Comparison of ENCODE assay signal across 20 cellular contexts in genomic region chr7:55486172-55486550, GRCh38.
"Had no signal": no experiment of that assay in that cellular context is flagged by ENCODE, and none has a peak within 500 bp of the region (broad histone marks: within the 10 kb centered on the region; RNA-seq: fewer than 3 reads in every experiment).

No MANE protein-coding gene starts in this region.

- ATAC-seq: activated CD8-positive, alpha-beta T cell treated with anti-CD3 and anti-CD28 coated beads, Interleukin-2, amount 10 ng/mL, durations not matched to agents 7 days and 5 days; activated T-helper 17 cell treated with anti-CD3 and anti-CD28 coated beads, Interleukin-2, amount 50 U/mL, for 72 hours; effector memory CD8-positive, alpha-beta T cell; esophagus mucosa; gastrocnemius medialis; left ventricle myocardium superior; right cardiac atrium; stimulated activated naive CD8-positive, alpha-beta T cell treated with anti-CD3 and anti-CD28 coated beads, Interleukin-15, amount 100 ng/mL, for 72 hours had no signal

- H3K4me3 Mint-ChIP-seq: activated CD8-positive, alpha-beta T cell treated with anti-CD3 and anti-CD28 coated beads, Interleukin-2, amount 10 ng/mL, durations not matched to agents 7 days and 5 days; activated T-helper 17 cell treated with anti-CD3 and anti-CD28 coated beads, Interleukin-2, amount 50 U/mL, for 72 hours; effector memory CD8-positive, alpha-beta T cell; stimulated activated naive CD8-positive, alpha-beta T cell treated with anti-CD3 and anti-CD28 coated beads, Interleukin-15, amount 100 ng/mL, for 72 hours had no signal

- H3K27ac Mint-ChIP-seq: activated CD8-positive, alpha-beta T cell treated with anti-CD3 and anti-CD28 coated beads, Interleukin-2, amount 10 ng/mL, durations not matched to agents 7 days and 5 days; stimulated activated naive CD8-positive, alpha-beta T cell treated with anti-CD3 and anti-CD28 coated beads, Interleukin-15, amount 100 ng/mL, for 72 hours had no signal

- H3K9me3 ChIP-seq: colonic mucosa, gastrocnemius medialis, tibial artery had no signal

- H3K4me3 ChIP-seq: colonic mucosa, dorsolateral prefrontal cortex, gastrocnemius medialis, tibial artery had no signal

- H3K27ac ChIP-seq: colonic mucosa, dorsolateral prefrontal cortex, gastrocnemius medialis, parathyroid adenoma, tibial artery, VCaP had no signal

- H3K9me3 Mint-ChIP-seq: activated T-helper 17 cell treated with anti-CD3 and anti-CD28 coated beads, Interleukin-2, amount 50 U/mL, for 72 hours; effector memory CD8-positive, alpha-beta T cell; stimulated activated naive CD8-positive, alpha-beta T cell treated with anti-CD3 and anti-CD28 coated beads, Interleukin-15, amount 100 ng/mL, for 72 hours had no signal

- DNase-seq: activated CD8-positive, alpha-beta T cell treated with anti-CD3 and anti-CD28 coated beads, Interleukin-2, amount 10 ng/mL, durations not matched to agents 7 days and 5 days; activated T-cell treated with anti-CD3 and anti-CD28 coated beads, Interleukin-2, amount 50 U/mL, for 1 hour; amygdala; colonic mucosa; dorsolateral prefrontal cortex; effector memory CD8-positive, alpha-beta T cell; gastrocnemius medialis; hippocampal formation; left ventricle myocardium superior; nucleus accumbens; right cardiac atrium; stimulated activated CD4-positive, alpha-beta T cell treated with anti-CD3 and anti-CD28 coated beads, Interleukin-4, amount 100 ng/mL, for 24 hours; stimulated activated naive CD8-positive, alpha-beta T cell treated with anti-CD3 and anti-CD28 coated beads, Interleukin-15, amount 100 ng/mL, for 72 hours; SW 1271; T-helper 2 cell; tibial artery had no signal

- H3K27me3 Mint-ChIP-seq: activated T-helper 17 cell treated with anti-CD3 and anti-CD28 coated beads, Interleukin-2, amount 50 U/mL, for 72 hours; effector memory CD8-positive, alpha-beta T cell; stimulated activated naive CD8-positive, alpha-beta T cell treated with anti-CD3 and anti-CD28 coated beads, Interleukin-15, amount 100 ng/mL, for 72 hours had no signal

- H3K27me3 ChIP-seq: colonic mucosa, dorsolateral prefrontal cortex, gastrocnemius medialis, tibial artery had no signal
